Comparison of ENCODE assay signal across 12 cellular contexts in genomic region chr10:24349379-24350110, GRCh38.
DNase-seq lines count a peak whose midpoint lies in the region; ATAC-seq and TF ChIP-seq lines count a peak whose summit lies in the region.
"Had no signal": no experiment of that assay in that cellular context is flagged by ENCODE, and none has a peak within 500 bp of the region (broad histone marks: within the 10 kb centered on the region; RNA-seq: fewer than 3 reads in every experiment).

No MANE protein-coding gene starts in this region.

- peaks cover 3% of the 10 kb centered on the region for H3K27me3 Mint-ChIP-seq in endothelial cell (ENCODE audit: unreplicated experiment)
- H3K27me3 Mint-ChIP-seq: CD4-positive, alpha-beta T cell had no signal

- no peaks in the 10 kb centered on the region for H3K4me1 ChIP-seq in prostate gland (replicated peaks)

- peak; percentile 41 for ATAC-seq in GM18520 (IDR thresholded peaks at IDR 0.05; ENCODE audit: unreplicated experiment)
- ATAC-seq: stimulated activated naive CD8-positive, alpha-beta T cell treated with anti-CD3 and anti-CD28 coated beads, Interleukin-15, amount 100 ng/mL, for 72 hours had no signal

- no peaks in the 10 kb centered on the region for H3K36me3 ChIP-seq in prostate gland

- H3K4me3 Mint-ChIP-seq in endothelial cell (ENCODE audit: unreplicated experiment) = no peak overlapping the region
- H3K4me3 Mint-ChIP-seq: CD4-positive, alpha-beta T cell; stimulated activated naive CD8-positive, alpha-beta T cell treated with anti-CD3 and anti-CD28 coated beads, Interleukin-15, amount 100 ng/mL, for 72 hours had no signal

- H3K27me3 ChIP-seq in prostate gland (replicated peaks; ENCODE audit: insufficient read depth) = no peaks in the 10 kb centered on the region

- CTCF ChIA-PET in RWPE1 (lab: Yijun Ruan, JAX) = interaction anchor here (0.6 kb wide), 1 partner anchor 859 kb away, joined by 7 read pairs; no protein-coding TSS in a partner anchor

- H3K36me3 Mint-ChIP-seq in endothelial cell (ENCODE audit: low read depth, unreplicated experiment) = peaks cover 9% of the 10 kb centered on the region

- DNase-seq in RWPE1 (ENCODE audit: low spot score) (peak; percentile 29), endothelial cell (ENCODE audit: low spot score) (no peak), prostate gland (ENCODE audit: low spot score) (no peak), SKM-1 treated with dmso at 0.1 percent for 144 hours (lab: John Stamatoyannopoulos, UW; ENCODE audit: unreplicated experiment) (no peak), ecto neural progenitor cell (ENCODE audit: low spot score) (no peak), iPS-NIHi11 (ENCODE audit: low spot score) (no peak)
- DNase-seq in stimulated activated CD4-positive, alpha-beta T cell treated with anti-CD3 and anti-CD28 coated beads, Interleukin-12 subunit alpha, Interleukin-12 subunit beta, amount 100 ng/mL, for 4 hours = no peak
- DNase-seq: CD4-positive, alpha-beta T cell; effector CD8-positive, alpha-beta T cell; OCI-M1; stimulated activated naive CD8-positive, alpha-beta T cell treated with anti-CD3 and anti-CD28 coated beads, Interleukin-15, amount 100 ng/mL, for 72 hours had no signal

- H3K4me3 ChIP-seq in prostate gland = no peak overlapping the region

- peaks cover 48% of the 10 kb centered on the region for H3K4me1 Mint-ChIP-seq in endothelial cell (ENCODE audit: unreplicated experiment)
- H3K4me1 Mint-ChIP-seq: stimulated activated naive CD8-positive, alpha-beta T cell treated with anti-CD3 and anti-CD28 coated beads, Interleukin-15, amount 100 ng/mL, for 72 hours had no signal

- POLR2A ChIA-PET in RWPE1 (lab: Yijun Ruan, JAX; ENCODE audit: low non-redundant PET) = no interaction called here

- H3K9me3 Mint-ChIP-seq in endothelial cell (ENCODE audit: unreplicated experiment) = no peaks in the 10 kb centered on the region
- H3K9me3 Mint-ChIP-seq: CD4-positive, alpha-beta T cell; stimulated activated naive CD8-positive, alpha-beta T cell treated with anti-CD3 and anti-CD28 coated beads, Interleukin-15, amount 100 ng/mL, for 72 hours had no signal

- no peak overlapping the region for H3K27ac ChIP-seq in RWPE1
- peak overlapping the region; percentile 21 to 46 for H3K27ac ChIP-seq in prostate gland

- H3K27ac Mint-ChIP-seq in endothelial cell (ENCODE audit: unreplicated experiment) = peak overlapping the region; percentile 82
- H3K27ac Mint-ChIP-seq: CD4-positive, alpha-beta T cell; stimulated activated naive CD8-positive, alpha-beta T cell treated with anti-CD3 and anti-CD28 coated beads, Interleukin-15, amount 100 ng/mL, for 72 hours had no signal

- no peak for TF ChIP-seq POLR2A in prostate gland (IDR thresholded peaks at IDR 0.05)

- intact Hi-C loops in prostate gland (cut with DNase I) = no loop called here

- WGBS in prostate gland = 36% methylated on average over 4 of the region's 4 CpGs

- no peak for TF ChIP-seq CTCF in RWPE1 (conservative IDR thresholded peaks at IDR 0.05; ENCODE audit: low read depth)
- TF ChIP-seq CTCF in endothelial cell (IDR thresholded peaks at IDR 0.05; ENCODE audit: unreplicated experiment) = no peak
- no peak for TF ChIP-seq CTCF in prostate gland (IDR thresholded peaks at IDR 0.05)

- H3K9me3 ChIP-seq in prostate gland = no peaks in the 10 kb centered on the region
